In genomic region chr6:169366177-169366901, GRCh38 we compare ENCODE assay signal across 1 cellular context.
TF ChIP-seq lines count a peak whose summit lies in the region.

No MANE protein-coding gene starts in this region.

TF ChIP-seq in HEK293, 187 proteins besides CTCF, POLR2A, EP300 and RAD21 (continued from another document):
- no peak for TF ChIP-seq ZNF513 (tag by site-specific recombination; IDR thresholded peaks at IDR 0.05)
- no peak for TF ChIP-seq GLI4 (tag by site-specific recombination; IDR thresholded peaks at IDR 0.05)
- TF ChIP-seq ZNF2 (tag by site-specific recombination; IDR thresholded peaks at IDR 0.05), result no peak
TF ChIP-seq in HEK293: peak in this region for 1.
